19 cellular contexts compared by ENCODE assay signal in genomic region chr19:15607978-15608925, GRCh38. TPM values are rescaled to one million over a fixed set of nuclear protein-coding genes. Genes with fewer than 3 reads are reported as not detected.
"Had no signal": no experiment of that assay in that cellular context is flagged by ENCODE, and none has a peak within 500 bp of the region (broad histone marks: within the 10 kb centered on the region; RNA-seq: fewer than 3 reads in every experiment).

No MANE protein-coding gene starts in this region.

RNA-seq across cellular contexts. Expression of gene CYP4F8, which starts 6.8 kb away (rescaled TPM):
- total RNA-seq: activated naive CD4-positive, alpha-beta T cell treated with anti-CD3 and anti-CD28 coated beads for 36 hours; activated naive CD4-positive, alpha-beta T cell treated with anti-CD3 and anti-CD28 coated beads, Interleukin-2, amount 50 U/mL, for 72 hours; activated naive CD8-positive, alpha-beta T cell treated with anti-CD3 and anti-CD28 coated beads for 36 hours; activated naive CD8-positive, alpha-beta T cell treated with anti-CD3 and anti-CD28 coated beads, Interleukin-2, amount 10 ng/mL, durations not matched to agents 7 days and 5 days; activated T-cell treated with anti-CD3 and anti-CD28 coated beads, Interleukin-2, amount 50 U/mL, for 4 hours; activated T-cell treated with anti-CD3 and anti-CD28 coated beads, Interleukin-2, amount 50 U/mL, for 72 hours; activated T-helper 1 cell treated with anti-CD3 and anti-CD28 coated beads, Interleukin-12 subunit alpha, Interleukin-12 subunit beta, Interleukin-2, Interleukin-4 antibody, amounts not matched to agents 30 ng/mL and 10 ng/mL and 1 ng/mL, durations not matched to agents 14 hours and 24 hours and 36 hours; activated T-helper 17 cell treated with anti-CD3 and anti-CD28 coated beads, Interleukin-2, amount 50 U/mL, for 72 hours; activated T-helper 2 cell treated with anti-CD3 and anti-CD28 coated beads, Interferon-gamma antibody, Interleukin-2, Interleukin-4, amounts not matched to agents 10 μg/mL and 5 μg/mL and 100 μg/mL, durations not matched to agents 14 hours and 24 hours and 36 hours; adrenal gland; aorta; ascending aorta; astrocyte; bronchial epithelial cell; cardiac muscle cell; cardiac septum; cerebellum; chondrocyte had no signal
- polyA plus RNA-seq: adipose tissue, adrenal gland, aorta, cardiac muscle cell had no signal

RNA-seq across cellular contexts. Expression of gene CYP4F3, which starts 32.4 kb away (rescaled TPM):
- total RNA-seq: activated naive CD8-positive, alpha-beta T cell treated with anti-CD3 and anti-CD28 coated beads, Interleukin-2, amount 10 ng/mL, durations not matched to agents 7 days and 5 days; activated T-helper 1 cell treated with anti-CD3 and anti-CD28 coated beads, Interleukin-12 subunit alpha, Interleukin-12 subunit beta, Interleukin-2, Interleukin-4 antibody, amounts not matched to agents 30 ng/mL and 10 ng/mL and 1 ng/mL, durations not matched to agents 14 hours and 24 hours and 36 hours; ascending aorta; astrocyte; cardiac muscle cell; chondrocyte had no signal
- polyA plus RNA-seq: aorta, cardiac muscle cell had no signal
